ENCODE assay signal across 25 cellular contexts in genomic region chr20:36246410-36246809, GRCh38. TPM values are rescaled to one million over a fixed set of nuclear protein-coding genes. Genes with fewer than 3 reads are reported as not detected.
A peak's percentile ranks its signal among the peaks of the same experiment; 100 is the strongest.
DNase-seq lines count a peak whose midpoint lies in the region; ATAC-seq and TF ChIP-seq lines count a peak whose summit lies in the region.
"Had no signal": no experiment of that assay in that cellular context is flagged by ENCODE, and none has a peak within 500 bp of the region (broad histone marks: within the 10 kb centered on the region; RNA-seq: fewer than 3 reads in every experiment).

No MANE protein-coding gene starts in this region.

- DNase-seq in NCI-H1105 treated with DMSO at 0.1 percent for 48 hours (lab: John Stamatoyannopoulos, UW) (peak; percentile 17), NCI-H1105 (lab: John Stamatoyannopoulos, UW) (no peak), NCI-H146 (lab: John Stamatoyannopoulos, UW) (peak; percentile 93), NCI-H2227 treated with DMSO at 0.1 percent for 48 hours (lab: John Stamatoyannopoulos, UW) (peak; percentile 74), endodermal cell (no peak), NCI-H187 treated with DMSO at 0.1 percent for 48 hours (lab: John Stamatoyannopoulos, UW) (no peak), suprapubic skin (ENCODE audit: low spot score in 2 of 2) (no peak)
- DNase-seq: ACHN; Caco-2; CD4-positive, alpha-beta T cell; DMS 273 treated with DMSO at 0.1 percent for 48 hours; DMS79 treated with DMSO at 0.1 percent for 48 hours; H9; MG63; NCI-H2029; NCI-H524 treated with DMSO at 0.1 percent for 48 hours; NK-92 treated with Interleukin-12 subunit alpha and Interleukin-12 subunit beta, amount 100 ng/mL, for 24 hours; T-helper 1 cell had no signal

- peaks cover 84% of the 10 kb centered on the region for H3K36me3 ChIP-seq in endodermal cell (ENCODE audit: control insufficient read depth, insufficient read depth, low read length)
- peaks cover 85% of the 10 kb centered on the region for H3K36me3 ChIP-seq in suprapubic skin

- H3K36me3 Mint-ChIP-seq in endodermal cell (ENCODE audit: low read depth) = peaks cover 60% of the 10 kb centered on the region

- H3K4me3 ChIP-seq in endodermal cell (ENCODE audit: low read length) = no peak overlapping the region
- no peak overlapping the region for H3K4me3 ChIP-seq in suprapubic skin
- H3K4me3 ChIP-seq: BLaER1, K562, MG63 had no signal

- H3K27me3 Mint-ChIP-seq in endodermal cell (ENCODE audit: insufficient read depth) = no peaks in the 10 kb centered on the region
- H3K27me3 Mint-ChIP-seq: CD4-positive, alpha-beta T cell had no signal

- TF ChIP-seq CTCF in endodermal cell (conservative IDR thresholded peaks at IDR 0.05) (no peak), suprapubic skin (IDR thresholded peaks at IDR 0.05) (no peak)

- TF ChIP-seq EP300 in suprapubic skin (IDR thresholded peaks at IDR 0.05) = no peak

- ATAC-seq in GM21381 (IDR thresholded peaks at IDR 0.05; ENCODE audit: unreplicated experiment) = no peak
- ATAC-seq: HepG2, K562, SK-N-SH treated with all-trans-retinoic acid at 6 μM for 48 hours had no signal

- no peak for TF ChIP-seq POLR2A in suprapubic skin (IDR thresholded peaks at IDR 0.05)

- no peak overlapping the region for H3K4me3 Mint-ChIP-seq in endodermal cell
- H3K4me3 Mint-ChIP-seq: CD4-positive, alpha-beta T cell; H9 had no signal

- 95 to 100% methylated on average over 1 to 4 of the region's 4 CpGs for WGBS in endodermal cell (ENCODE audit: insufficient coverage in 1 of 2, insufficient read length in 1 of 2), 2 experiments
- 88% methylated on average over 4 of the region's 4 CpGs for WGBS in suprapubic skin

- H3K4me1 ChIP-seq in endodermal cell (ENCODE audit: control insufficient read depth, insufficient read depth, low read length) = no peaks in the 10 kb centered on the region
- no peaks in the 10 kb centered on the region for H3K4me1 ChIP-seq in suprapubic skin
- H3K4me1 ChIP-seq: BLaER1, Caco-2 had no signal

- no peaks in the 10 kb centered on the region for H3K27me3 ChIP-seq in endodermal cell (ENCODE audit: control insufficient read depth, insufficient read depth, low read length, poor library complexity, severe bottlenecking)
- no peaks in the 10 kb centered on the region for H3K27me3 ChIP-seq in suprapubic skin
- H3K27me3 ChIP-seq: BLaER1, MG63 had no signal

- H3K9me3 ChIP-seq in endodermal cell (ENCODE audit: control insufficient read depth, low read length) (no peaks in the 10 kb centered on the region), suprapubic skin (no peaks in the 10 kb centered on the region)
- H3K9me3 ChIP-seq: BLaER1, Caco-2, MG63 had no signal

- H3K9me3 Mint-ChIP-seq in endodermal cell = no peaks in the 10 kb centered on the region
- H3K9me3 Mint-ChIP-seq: CD4-positive, alpha-beta T cell; H9 had no signal

- peaks cover 13% of the 10 kb centered on the region for H3K4me1 Mint-ChIP-seq in endodermal cell
- H3K4me1 Mint-ChIP-seq: H9 had no signal

- H3K27ac ChIP-seq in endodermal cell (ENCODE audit: low read depth, low read length) = peak overlapping the region; percentile 58
- no peak overlapping the region for H3K27ac ChIP-seq in suprapubic skin
- H3K27ac ChIP-seq: 22Rv1, BLaER1, HL-60 had no signal

- no peak overlapping the region for H3K27ac Mint-ChIP-seq in endodermal cell
- H3K27ac Mint-ChIP-seq: CD4-positive, alpha-beta T cell; H9 had no signal

- H3K9ac ChIP-seq in endodermal cell (ENCODE audit: extremely low read depth, low read length, poor library complexity, severe bottlenecking) = no peak overlapping the region
- H3K9ac ChIP-seq: BLaER1 had no signal

RNA-seq across cellular contexts. Expression of gene AAR2, which starts 10.1 kb away (rescaled TPM):
- total RNA-seq in endodermal cell (10 to 100 TPM; 23.5 to 24.3 TPM), suprapubic skin (10 to 100 TPM; 34.4 to 54.6 (median 43.8) TPM)
- polyA plus RNA-seq in endodermal cell (2013, experiment 1 of 2) = 31.3 TPM
- 27.6 TPM for polyA plus RNA-seq in endodermal cell (2013, experiment 2 of 2)

RNA-seq across cellular contexts. Expression of gene DLGAP4, which starts 59.7 kb away (rescaled TPM):
- total RNA-seq in endodermal cell (10 to 100 TPM; 62.9 to 78.2 TPM), suprapubic skin (100 to 1,000 TPM in 2 of 4 donors, 10 to 100 TPM in 2; 69.5 to 120 (median 96.8) TPM)
- 94.6 TPM for polyA plus RNA-seq in endodermal cell (2013, experiment 1 of 2)
- 90.8 TPM for polyA plus RNA-seq in endodermal cell (2013, experiment 2 of 2)

Comparison
In these comparisons a context has a peak if more than half of its experiments do, and no peak if none do; other contexts are left out.
1. DNase-seq: peak in NCI-H1105 treated with DMSO at 0.1 percent for 48 hours (single experiment), NCI-H146 (single experiment) and NCI-H2227 treated with DMSO at 0.1 percent for 48 hours (single experiment); none in NCI-H1105 (single experiment), endodermal cell (single experiment), NCI-H187 treated with DMSO at 0.1 percent for 48 hours (single experiment) and suprapubic skin (0 of 2).